In genomic region chr9:94782367-94783120, GRCh38 we compare ENCODE assay signal across 9 cellular contexts. TPM values are rescaled to one million over a fixed set of nuclear protein-coding genes. Genes with fewer than 3 reads are reported as not detected.
A peak's percentile ranks its signal among the peaks of the same experiment; 100 is the strongest.
DNase-seq lines count a peak whose midpoint lies in the region; ATAC-seq and TF ChIP-seq lines count a peak whose summit lies in the region.
"Had no signal": no experiment of that assay in that cellular context is flagged by ENCODE, and none has a peak within 500 bp of the region (broad histone marks: within the 10 kb centered on the region; RNA-seq: fewer than 3 reads in every experiment).

No MANE protein-coding gene starts in this region.

- TF ChIP-seq POLR2A in esophagus squamous epithelium (IDR thresholded peaks at IDR 0.05) = no peak

- H3K9me3 ChIP-seq in esophagus squamous epithelium = no peaks in the 10 kb centered on the region

- peaks cover 0 to 3% of the 10 kb centered on the region in 2 donors for H3K36me3 Mint-ChIP-seq in CD14-positive monocyte

- H3K4me1 Mint-ChIP-seq in CD14-positive monocyte = peaks cover 3% of the 10 kb centered on the region

- no peaks in the 10 kb centered on the region for H3K36me3 ChIP-seq in esophagus squamous epithelium

- intact Hi-C loops in Right ventricle myocardium inferior (cut with DNase I) (loop anchor here (1.0 to 5.0 kb wide), 4 partner anchors 85 to 345 kb away; no protein-coding TSS in a partner anchor), cardiac septum (cut with DNase I) (loop anchor here (2.0 to 5.0 kb wide), 7 partner anchors 100 to 344 kb away; no protein-coding TSS in a partner anchor), esophagus squamous epithelium (cut with DNase I) (loop anchor here (5.0 to 10.0 kb wide), 2 partner anchors 222 to 345 kb away; no protein-coding TSS in a partner anchor), CD14-positive monocyte (cut with micrococcal nuclease) (no loop called here)

- H3K4me3 Mint-ChIP-seq in CD14-positive monocyte = no peak overlapping the region

- DNase-seq in Right ventricle myocardium inferior (ENCODE audit: missing footprints) = no peak
- no peak for DNase-seq in cardiac septum (ENCODE audit: low spot score)
- DNase-seq in esophagus squamous epithelium (lab: John Stamatoyannopoulos, UW) = no peak
- DNase-seq in myocyte (ENCODE audit: low read depth) = peak; percentile 32
- DNase-seq in mucosa of gallbladder (ENCODE audit: low spot score) = no peak
- DNase-seq in CD14-positive monocyte (ENCODE audit: low spot score) = no peak

- no peaks in the 10 kb centered on the region for H3K9me3 Mint-ChIP-seq in CD14-positive monocyte

- no peak for TF ChIP-seq CTCF in esophagus squamous epithelium (IDR thresholded peaks at IDR 0.05)
- TF ChIP-seq CTCF in CD14-positive monocyte (IDR thresholded peaks at IDR 0.05) = no peak

- H3K27ac ChIP-seq in esophagus squamous epithelium = peak overlapping the region; percentile 45 to 75 (median 56)
- H3K27ac ChIP-seq: SK-N-MC had no signal

- peak; percentile 7 for ATAC-seq in Right ventricle myocardium inferior
- no peak for ATAC-seq in activated CD4-positive, CD25-positive, alpha-beta regulatory T cell treated with anti-CD3 and anti-CD28 coated beads, Interleukin-2, amount 50 U/mL, for 24 hours
- ATAC-seq in GM18907 (IDR thresholded peaks at IDR 0.05; ENCODE audit: unreplicated experiment) = no peak

- no peaks in the 10 kb centered on the region for H3K27me3 ChIP-seq in esophagus squamous epithelium

- H3K4me3 ChIP-seq in esophagus squamous epithelium = no peak overlapping the region
- H3K4me3 ChIP-seq: SK-N-MC had no signal

- H3K4me1 ChIP-seq in esophagus squamous epithelium = peaks cover 0 to 40% (median 10%) of the 10 kb centered on the region in 3 donors

- WGBS in esophagus squamous epithelium, 2 donors = 34 to 37% methylated on average over 6 of the region's 6 CpGs

- no peaks in the 10 kb centered on the region for H3K27me3 Mint-ChIP-seq in CD14-positive monocyte (ENCODE audit: low read depth in 3 of 3)

- H3K27ac Mint-ChIP-seq in CD14-positive monocyte = no peak overlapping the region

RNA-seq across cellular contexts. Expression of gene AOPEP, which starts 56.0 kb away (rescaled TPM):
- total RNA-seq in Right ventricle myocardium inferior (180 TPM), cardiac septum (260 TPM), esophagus squamous epithelium (100 to 1,000 TPM; 101 to 300 (median 115) TPM), myocyte (213 and 291 TPM in 2 replicates), mucosa of gallbladder (105 TPM)
- 203 TPM for polyA plus RNA-seq in myocyte (2012)
- polyA plus RNA-seq in CD14-positive monocyte = 1 to 10 TPM; 3.1 to 4.1 TPM

Comparison
In these comparisons a context has a peak if more than half of its experiments do, and no peak if none do; other contexts are left out.
1. intact Hi-C loops: an anchor here in Right ventricle myocardium inferior (1.0 to 5.0 kb wide), cardiac septum (2.0 to 5.0 kb wide) and esophagus squamous epithelium (5.0 to 10.0 kb wide); none called in CD14-positive monocyte.